ENCODE assay signal across 11 cellular contexts in the genomic region with DNA sequence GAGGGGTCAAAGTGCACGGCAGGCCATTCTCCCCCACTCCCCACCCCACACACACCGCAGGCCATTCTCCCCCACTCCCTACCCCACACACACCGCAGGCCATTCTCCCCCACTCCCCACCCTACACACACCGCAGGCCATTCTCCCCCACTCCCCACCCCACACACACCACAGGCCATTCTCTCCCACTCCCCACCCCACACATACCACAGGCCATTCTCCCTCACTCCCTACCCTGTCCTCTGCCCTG. TPM values are rescaled to one million over a fixed set of nuclear protein-coding genes. Genes with fewer than 3 reads are reported as not detected.
DNase-seq lines count a peak whose midpoint lies in the region; ATAC-seq and TF ChIP-seq lines count a peak whose summit lies in the region.
"Had no signal": no experiment of that assay in that cellular context is flagged by ENCODE, and none has a peak within 500 bp of the region (broad histone marks: within the 10 kb centered on the region; RNA-seq: fewer than 3 reads in every experiment).

No MANE protein-coding gene starts in this region.

- H3K27ac ChIP-seq in heart left ventricle (peak overlapping the region in 11 of 12 donors; percentile 57 to 88 (median 75)), hepatocyte (peak overlapping the region; percentile 34), parathyroid adenoma (peak overlapping the region; percentile 49), upper lobe of right lung (peak overlapping the region; percentile 53)

- TF ChIP-seq POLR2A in heart left ventricle (IDR thresholded peaks at IDR 0.05) = no peak

- peaks cover 0 to 35% (median 25%) of the 10 kb centered on the region in 9 donors for H3K36me3 ChIP-seq in heart left ventricle
- no peaks in the 10 kb centered on the region for H3K36me3 ChIP-seq in hepatocyte (replicated peaks; ENCODE audit: insufficient read depth, low read depth)
- H3K36me3 ChIP-seq in parathyroid adenoma (ENCODE audit: control insufficient read depth, insufficient read depth, low read length) = no peaks in the 10 kb centered on the region
- peaks cover 22% of the 10 kb centered on the region for H3K36me3 ChIP-seq in upper lobe of right lung

- H3K9me3 ChIP-seq in heart left ventricle = no peaks in the 10 kb centered on the region
- H3K9me3 ChIP-seq in hepatocyte (ENCODE audit: low read depth) = no peaks in the 10 kb centered on the region
- no peaks in the 10 kb centered on the region for H3K9me3 ChIP-seq in parathyroid adenoma (ENCODE audit: control insufficient read depth, low read length)
- no peaks in the 10 kb centered on the region for H3K9me3 ChIP-seq in upper lobe of right lung

- H3K4me3 ChIP-seq in heart left ventricle (no peak overlapping the region), hepatocyte (no peak overlapping the region), parathyroid adenoma (ENCODE audit: low read depth, low read length) (no peak overlapping the region), upper lobe of right lung (no peak overlapping the region)

- intact Hi-C loops in heart left ventricle (cut with DNase I) (no loop called here), left cardiac atrium (cut with DNase I) (no loop called here), upper lobe of right lung (cut with DNase I) (no loop called here)

- TF ChIP-seq CTCF in heart left ventricle (IDR thresholded peaks at IDR 0.05) = peak in 1 of 12 donors; percentile 2
- TF ChIP-seq CTCF in hepatocyte (IDR thresholded peaks at IDR 0.05; ENCODE audit: poor library complexity) = no peak
- TF ChIP-seq CTCF in parathyroid adenoma (IDR thresholded peaks at IDR 0.05) = no peak
- no peak for TF ChIP-seq CTCF in upper lobe of right lung (IDR thresholded peaks at IDR 0.05)

- no peak for ATAC-seq in heart left ventricle
- no peak for ATAC-seq in left cardiac atrium
- no peak for ATAC-seq in upper lobe of right lung
- no peak for ATAC-seq in activated T-cell treated with anti-CD3 and anti-CD28 coated beads, Interleukin-2, amount 50 U/mL, for 4 hours
- no peak for ATAC-seq in HG03521 (IDR thresholded peaks at IDR 0.05; ENCODE audit: unreplicated experiment)

- peaks cover 3% of the 10 kb centered on the region for H4K20me1 ChIP-seq in hepatocyte (ENCODE audit: insufficient read depth, poor library complexity, severe bottlenecking)

- H3K4me1 ChIP-seq in heart left ventricle (peaks cover 8 to 90% (median 51%) of the 10 kb centered on the region in 12 donors), hepatocyte (ENCODE audit: insufficient read depth) (peaks cover 41% of the 10 kb centered on the region), parathyroid adenoma (peaks cover 11% of the 10 kb centered on the region), upper lobe of right lung (peaks cover 20% of the 10 kb centered on the region)

- H3K79me2 ChIP-seq in hepatocyte (peaks cover 22% of the 10 kb centered on the region), parathyroid adenoma (no peaks in the 10 kb centered on the region)

- H3K9me2 ChIP-seq in hepatocyte (replicated peaks; ENCODE audit: insufficient read depth) = no peaks in the 10 kb centered on the region

- no peak overlapping the region for H2AFZ ChIP-seq in hepatocyte
- H2AFZ ChIP-seq in parathyroid adenoma = peak overlapping the region; percentile 60

- DNase-seq in heart left ventricle (no peak), left cardiac atrium (no peak), hepatocyte (ENCODE audit: low spot score) (no peak), upper lobe of right lung (no peak), NCI-H1417 (lab: John Stamatoyannopoulos, UW) (no peak)
- no peak for DNase-seq in activated T-cell treated with anti-CD3 and anti-CD28 coated beads, Interleukin-2, amount 50 U/mL, for 4 hours
- DNase-seq: NCI-H2029 had no signal

- H3K27me3 Mint-ChIP-seq in activated T-cell treated with anti-CD3 and anti-CD28 coated beads, Interleukin-2, amount 50 U/mL, for 4 hours (ENCODE audit: low read depth) = no peaks in the 10 kb centered on the region
- H3K27me3 Mint-ChIP-seq: activated naive CD4-positive, alpha-beta T cell treated with anti-CD3 and anti-CD28 coated beads, Interleukin-2, amount 50 U/mL, for 24 hours; CD4-positive, alpha-beta T cell had no signal

- H3K9ac ChIP-seq in parathyroid adenoma = no peak overlapping the region

- H3K9me3 Mint-ChIP-seq in activated T-cell treated with anti-CD3 and anti-CD28 coated beads, Interleukin-2, amount 50 U/mL, for 4 hours = no peaks in the 10 kb centered on the region
- H3K9me3 Mint-ChIP-seq: activated naive CD4-positive, alpha-beta T cell treated with anti-CD3 and anti-CD28 coated beads, Interleukin-2, amount 50 U/mL, for 24 hours; CD4-positive, alpha-beta T cell had no signal

- H3K4me1 Mint-ChIP-seq in activated T-cell treated with anti-CD3 and anti-CD28 coated beads, Interleukin-2, amount 50 U/mL, for 4 hours (ENCODE audit: low read depth) = peaks cover 7% of the 10 kb centered on the region

- H3K4me3 Mint-ChIP-seq in activated T-cell treated with anti-CD3 and anti-CD28 coated beads, Interleukin-2, amount 50 U/mL, for 4 hours = no peak overlapping the region
- H3K4me3 Mint-ChIP-seq: activated naive CD4-positive, alpha-beta T cell treated with anti-CD3 and anti-CD28 coated beads, Interleukin-2, amount 50 U/mL, for 24 hours; CD4-positive, alpha-beta T cell had no signal

- no peak overlapping the region for H3K4me2 ChIP-seq in hepatocyte
- no peak overlapping the region for H3K4me2 ChIP-seq in parathyroid adenoma (ENCODE audit: low read length)

- 70 to 86% (median 79%) methylated on average over 3 to 4 of the region's 4 CpGs for WGBS in heart left ventricle, 4 donors
- 33% methylated on average over 1 of the region's 4 CpGs for WGBS in hepatocyte (ENCODE audit: low lambda C conversion rate, missing lambda C conversion rate)

- peaks cover 16% of the 10 kb centered on the region for H3K36me3 Mint-ChIP-seq in activated T-cell treated with anti-CD3 and anti-CD28 coated beads, Interleukin-2, amount 50 U/mL, for 4 hours (ENCODE audit: insufficient read depth)

- no peaks in the 10 kb centered on the region for H3K27me3 ChIP-seq in heart left ventricle
- no peaks in the 10 kb centered on the region for H3K27me3 ChIP-seq in hepatocyte
- H3K27me3 ChIP-seq in parathyroid adenoma (ENCODE audit: control insufficient read depth, insufficient read depth, low read length) = no peaks in the 10 kb centered on the region
- H3K27me3 ChIP-seq in upper lobe of right lung = no peaks in the 10 kb centered on the region

RNA-seq across cellular contexts. Expression of gene H6PD, which starts 15.7 kb away (rescaled TPM):
- 10 to 100 TPM; 16.0 to 54.5 (median 27.9) TPM for total RNA-seq in heart left ventricle
- polyA plus RNA-seq in heart left ventricle = 10 to 100 TPM; 11.0 to 15.7 TPM
- 10 to 100 TPM; 33.3 to 40.6 TPM for total RNA-seq in left cardiac atrium
- total RNA-seq in hepatocyte = 40.4 and 54.8 TPM in 2 replicates
- 23.9 and 26.3 TPM in 2 replicates for polyA plus RNA-seq in hepatocyte
- 43.7 TPM for total RNA-seq in upper lobe of right lung
- 1 to 10 TPM; 4.7 to 6.1 (median 5.0) TPM for total RNA-seq in activated T-cell treated with anti-CD3 and anti-CD28 coated beads, Interleukin-2, amount 50 U/mL, for 4 hours

RNA-seq across cellular contexts. Expression of gene SPSB1, which starts 42.4 kb away (rescaled TPM):
- 10 to 100 TPM in 3 of 9 donors, 1 to 10 TPM in 6; 7.7 to 27.2 (median 9.2) TPM for total RNA-seq in heart left ventricle
- 10 to 100 TPM in 1 of 2 donors, 1 to 10 TPM in 1; 7.0 to 10.9 TPM for polyA plus RNA-seq in heart left ventricle
- 10 to 100 TPM; 16.8 to 19.1 TPM for total RNA-seq in left cardiac atrium
- total RNA-seq in hepatocyte = 61.3 and 66.9 TPM in 2 replicates
- 75.3 and 102 TPM in 2 replicates for polyA plus RNA-seq in hepatocyte
- 29.0 TPM for total RNA-seq in upper lobe of right lung
- total RNA-seq in activated T-cell treated with anti-CD3 and anti-CD28 coated beads, Interleukin-2, amount 50 U/mL, for 4 hours = 1 to 10 TPM; 2.3 to 3.8 (median 3.0) TPM
